In genomic region chr11:12070446-12071267, GRCh38 we compare ENCODE assay signal across 1 cellular context.
TF ChIP-seq lines count a peak whose summit lies in the region.

No MANE protein-coding gene starts in this region.

TF ChIP-seq in HepG2, 621 proteins besides CTCF, POLR2A, EP300 and RAD21 (continued from another document):
- peak; percentile 31 for TF ChIP-seq ZNF687 (CRISPR knock-in tag; IDR thresholded peaks at IDR 0.05)
TF ChIP-seq in HepG2: peak in this region for 2.
